In the genomic region with DNA sequence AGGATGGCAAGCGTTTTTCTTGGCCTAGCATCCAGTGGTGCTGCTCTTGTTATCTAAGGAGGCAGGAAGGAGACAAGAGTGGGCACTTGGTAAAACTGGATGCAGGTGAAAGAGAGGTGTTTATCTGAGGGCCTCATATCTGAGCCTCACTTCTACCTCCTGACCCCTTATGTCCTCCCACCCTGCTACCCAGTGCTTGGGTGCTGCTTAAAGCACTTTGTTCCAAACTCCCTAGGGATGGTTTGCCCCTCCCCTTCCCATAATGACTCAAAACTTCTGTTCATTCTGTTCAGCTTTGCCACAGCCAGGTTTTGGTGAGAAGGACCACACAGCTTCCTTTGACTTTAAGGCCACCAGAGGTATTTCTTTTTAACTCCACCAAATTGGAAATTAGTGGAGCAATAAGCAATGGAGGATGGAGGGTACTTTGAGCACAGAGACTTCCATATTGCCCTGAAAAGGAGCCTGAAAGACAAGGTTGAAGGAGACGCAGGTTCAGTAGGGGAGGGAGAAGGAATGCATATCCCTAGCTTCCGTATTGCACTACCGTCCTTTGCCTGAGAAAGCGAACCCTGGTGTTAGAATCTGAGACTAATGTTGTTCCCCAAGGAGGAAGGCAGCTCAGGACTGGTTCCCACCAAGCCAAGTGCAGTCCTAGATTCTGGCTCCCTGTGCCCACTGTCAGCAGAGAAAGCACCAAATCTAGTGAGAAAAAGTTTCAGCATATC, we compare ENCODE assay signal across 20 cellular contexts. TPM values are rescaled to one million over a fixed set of nuclear protein-coding genes. Genes with fewer than 3 reads are reported as not detected.
DNase-seq lines count a peak whose midpoint lies in the region; ATAC-seq and TF ChIP-seq lines count a peak whose summit lies in the region.
"Had no signal": no experiment of that assay in that cellular context is flagged by ENCODE, and none has a peak within 500 bp of the region (broad histone marks: within the 10 kb centered on the region; RNA-seq: fewer than 3 reads in every experiment).

No MANE protein-coding gene starts in this region.

- H3K27ac Mint-ChIP-seq in activated T-helper 2 cell treated with anti-CD3 and anti-CD28 coated beads, Interferon-gamma antibody, Interleukin-2, Interleukin-4, amounts not matched to agents 10 μg/mL and 5 μg/mL and 100 μg/mL, durations not matched to agents 14 hours and 24 hours and 36 hours: peak overlapping the region; percentile 58
- H3K27ac Mint-ChIP-seq in neural progenitor cell: no peak overlapping the region

- peaks cover 0 to 13% of the 10 kb centered on the region in 2 experiments; a peak in 1 of 4 replicates for H3K4me1 ChIP-seq in SK-N-SH (ENCODE audit: control insufficient read depth in 1 of 2, insufficient read depth in 2 of 2, low read depth in 1 of 2, low read length in 1 of 2)
- peaks cover 11% of the 10 kb centered on the region for H3K4me1 ChIP-seq in neural progenitor cell
- H3K4me1 ChIP-seq: Caco-2 had no signal

- H3K9ac ChIP-seq in SK-N-SH: no peak overlapping the region
- no peak overlapping the region for H3K9ac ChIP-seq in neural progenitor cell

- H3K27ac ChIP-seq in SK-N-SH (ENCODE audit: low read depth in 2 of 2, low read length in 1 of 2): no peak overlapping the region
- no peak overlapping the region for H3K27ac ChIP-seq in neural progenitor cell
- H3K27ac ChIP-seq: 22Rv1, adrenal gland had no signal

- TF ChIP-seq RAD21 in SK-N-SH (IDR thresholded peaks at IDR 0.05; ENCODE audit: low read length): no peak

- ATAC-seq in SK-N-SH treated with all-trans-retinoic acid at 6 μM for 48 hours (no peak), GM21390 (IDR thresholded peaks at IDR 0.05; ENCODE audit: unreplicated experiment) (peak; percentile 0), GM21381 (IDR thresholded peaks at IDR 0.05; ENCODE audit: unreplicated experiment) (no peak)

- no peak for TF ChIP-seq CTCF in SK-N-SH (IDR thresholded peaks at IDR 0.05)
- no peak for TF ChIP-seq CTCF in neural progenitor cell (IDR thresholded peaks at IDR 0.05)

- H3K9me3 Mint-ChIP-seq in activated T-helper 2 cell treated with anti-CD3 and anti-CD28 coated beads, Interferon-gamma antibody, Interleukin-2, Interleukin-4, amounts not matched to agents 10 μg/mL and 5 μg/mL and 100 μg/mL, durations not matched to agents 14 hours and 24 hours and 36 hours: no peaks in the 10 kb centered on the region
- H3K9me3 Mint-ChIP-seq in neural progenitor cell: no peaks in the 10 kb centered on the region

- H3K9me3 ChIP-seq in SK-N-SH: no peaks in the 10 kb centered on the region
- no peaks in the 10 kb centered on the region for H3K9me3 ChIP-seq in neural progenitor cell (ENCODE audit: low read depth)
- H3K9me3 ChIP-seq: adrenal gland, Caco-2 had no signal

- H3K36me3 Mint-ChIP-seq in activated T-helper 2 cell treated with anti-CD3 and anti-CD28 coated beads, Interferon-gamma antibody, Interleukin-2, Interleukin-4, amounts not matched to agents 10 μg/mL and 5 μg/mL and 100 μg/mL, durations not matched to agents 14 hours and 24 hours and 36 hours (ENCODE audit: low read depth): peaks cover 18% of the 10 kb centered on the region
- no peaks in the 10 kb centered on the region for H3K36me3 Mint-ChIP-seq in neural progenitor cell

- H2AFZ ChIP-seq in SK-N-SH (ENCODE audit: low read depth) (0 out of 2 replicates have a peak overlapping the region, but pooled peaks have one; percentile 21), neural progenitor cell (replicated peaks) (peak overlapping the region; percentile 55)

- peaks cover 6% of the 10 kb centered on the region for H3F3A ChIP-seq in SK-N-SH (replicated peaks; ENCODE audit: insufficient read depth)
- no peaks in the 10 kb centered on the region for H3F3A ChIP-seq in neural progenitor cell (ENCODE audit: low read depth)

- H3K27me3 Mint-ChIP-seq in activated T-helper 2 cell treated with anti-CD3 and anti-CD28 coated beads, Interferon-gamma antibody, Interleukin-2, Interleukin-4, amounts not matched to agents 10 μg/mL and 5 μg/mL and 100 μg/mL, durations not matched to agents 14 hours and 24 hours and 36 hours (ENCODE audit: low read depth): peaks cover 3% of the 10 kb centered on the region
- peaks cover 2% of the 10 kb centered on the region for H3K27me3 Mint-ChIP-seq in neural progenitor cell (ENCODE audit: insufficient read depth, low read depth)

- H3K4me3 Mint-ChIP-seq in activated T-helper 2 cell treated with anti-CD3 and anti-CD28 coated beads, Interferon-gamma antibody, Interleukin-2, Interleukin-4, amounts not matched to agents 10 μg/mL and 5 μg/mL and 100 μg/mL, durations not matched to agents 14 hours and 24 hours and 36 hours (ENCODE audit: low read depth): no peak overlapping the region
- H3K4me3 Mint-ChIP-seq in neural progenitor cell: no peak overlapping the region

- no peak overlapping the region for H3K4me2 ChIP-seq in SK-N-SH
- H3K4me2 ChIP-seq in neural progenitor cell: no peak overlapping the region

- intact Hi-C loops in activated T-helper 2 cell treated with anti-CD3 and anti-CD28 coated beads, Interferon-gamma antibody, Interleukin-2, Interleukin-4, amounts not matched to agents 10 μg/mL and 5 μg/mL and 100 μg/mL, durations not matched to agents 14 hours and 24 hours and 36 hours (cut with micrococcal nuclease): no loop called here

- CTCF ChIA-PET in SK-N-SH (lab: Yijun Ruan, JAX): interaction anchor here (1.7 kb wide), 1 partner anchor 93 kb away, joined by 7 read pairs; the partner anchor contains the start of gene TCTN3

- POLR2A ChIA-PET in SK-N-SH (lab: Yijun Ruan, JAX): no interaction called here

- no peak overlapping the region for H3K4me3 ChIP-seq in SK-N-SH (ENCODE audit: low read depth in 2 of 2, low read length in 1 of 2)
- H3K4me3 ChIP-seq in neural progenitor cell: no peak overlapping the region
- H3K4me3 ChIP-seq: adrenal gland had no signal

- H3K4me1 Mint-ChIP-seq in activated T-helper 2 cell treated with anti-CD3 and anti-CD28 coated beads, Interferon-gamma antibody, Interleukin-2, Interleukin-4, amounts not matched to agents 10 μg/mL and 5 μg/mL and 100 μg/mL, durations not matched to agents 14 hours and 24 hours and 36 hours (ENCODE audit: low read depth): peaks cover 64% of the 10 kb centered on the region
- H3K4me1 Mint-ChIP-seq in neural progenitor cell: peaks cover 7% of the 10 kb centered on the region

- H3K9me2 ChIP-seq in SK-N-SH: no peaks in the 10 kb centered on the region

- no peak for TF ChIP-seq EP300 in SK-N-SH (IDR thresholded peaks at IDR 0.05; ENCODE audit: borderline replicate concordance in 1 of 2, low read depth in 1 of 2, low read length in 1 of 2)

- WGBS in SK-N-SH (ENCODE audit: low lambda C conversion rate): 40% methylated on average over 5 of the region's 5 CpGs

- DNase-seq in SK-N-SH: no peak
- DNase-seq in activated T-helper 2 cell treated with anti-CD3 and anti-CD28 coated beads, Interferon-gamma antibody, Interleukin-2, Interleukin-4, amounts not matched to agents 10 μg/mL and 5 μg/mL and 100 μg/mL, durations not matched to agents 14 hours and 24 hours and 36 hours (ENCODE audit: low spot score): no peak
- peak; percentile 12 for DNase-seq in neural progenitor cell (ENCODE audit: low spot score)
- DNase-seq in medulla oblongata (ENCODE audit: extremely low spot score): no peak
- DNase-seq in NCI-H748 treated with DMSO at 0.1 percent for 48 hours (lab: John Stamatoyannopoulos, UW): no peak
- DNase-seq: activated CD8-positive, alpha-beta memory T cell treated with anti-CD3 and anti-CD28 coated beads, Interleukin-2, amount 50 U/mL, for 48 hours; activated gamma-delta T cell; adrenal gland; Caco-2; NCI-H1092 treated with DMSO at 0.1 percent for 48 hours; NCI-H2081; NCI-H446 treated with DMSO at 0.1 percent for 48 hours; retina; RPMI8226; substantia nigra had no signal

- no peaks in the 10 kb centered on the region for H3K27me3 ChIP-seq in SK-N-SH (ENCODE audit: insufficient read depth)
- H3K27me3 ChIP-seq in neural progenitor cell: no peaks in the 10 kb centered on the region
- H3K27me3 ChIP-seq: adrenal gland had no signal

- H3K79me2 ChIP-seq in SK-N-SH (ENCODE audit: insufficient read depth) (no peaks in the 10 kb centered on the region), neural progenitor cell (ENCODE audit: low read depth) (no peaks in the 10 kb centered on the region)

- no peaks in the 10 kb centered on the region for H3K36me3 ChIP-seq in SK-N-SH (replicated peaks in 1 of 2; ENCODE audit: control insufficient read depth in 1 of 2, insufficient read depth in 2 of 2, low read length in 1 of 2)
- H3K36me3 ChIP-seq in neural progenitor cell: no peaks in the 10 kb centered on the region
- H3K36me3 ChIP-seq: adrenal gland had no signal

- H4K20me1 ChIP-seq in SK-N-SH (ENCODE audit: insufficient read depth) (no peaks in the 10 kb centered on the region), neural progenitor cell (ENCODE audit: low read depth) (no peaks in the 10 kb centered on the region)

TF ChIP-seq in SK-N-SH, 30 proteins besides CTCF, POLR2A, EP300 and RAD21 (continues in another document):
- TF ChIP-seq FOSL2 (IDR thresholded peaks at IDR 0.05; ENCODE audit: borderline replicate concordance, low read depth) (no peak), MEF2A (IDR thresholded peaks at IDR 0.05; ENCODE audit: borderline replicate concordance, low read depth) (no peak), TCF12 (IDR thresholded peaks at IDR 0.05) (no peak), GABPA (IDR thresholded peaks at IDR 0.05; ENCODE audit: low read depth) (no peak)

TF ChIP-seq in SK-N-SH treated with all-trans-retinoic acid at 6 μM for 48 hours, 23 proteins besides CTCF, POLR2A, EP300 and RAD21:
- TF ChIP-seq ZFP3 (CRISPR knock-in tag; IDR thresholded peaks at IDR 0.05): no peak

RNA-seq across cellular contexts. Expression of gene ENTPD1, which starts 30.1 kb away (rescaled TPM):
- polyA plus RNA-seq in SK-N-SH (2012; rRNA removed): 0.02 TPM in 2 replicates
- polyA plus RNA-seq in SK-N-SH (2012; cell fraction: cytosol; rRNA removed): 0.01 and 0.03 TPM in 2 replicates
- 0.05 TPM in 2 replicates for polyA plus RNA-seq in SK-N-SH (2012; cell fraction: nucleus; rRNA removed)
- total RNA-seq in activated T-helper 2 cell treated with anti-CD3 and anti-CD28 coated beads, Interferon-gamma antibody, Interleukin-2, Interleukin-4, amounts not matched to agents 10 μg/mL and 5 μg/mL and 100 μg/mL, durations not matched to agents 14 hours and 24 hours and 36 hours: 37.1 and 37.5 TPM in 2 replicates
- 0.46 and 1.6 TPM in 2 replicates for total RNA-seq in neural progenitor cell (ENCODE audit: low replicate concordance)
- total RNA-seq: bronchial epithelial cell had no signal

Comparison
In these comparisons a context has a peak if more than half of its experiments do, and no peak if none do; other contexts are left out.
1. RNA of gene ENTPD1, which starts 30.1 kb away (total RNA-seq): 37.1 to 37.5 TPM in activated T-helper 2 cell treated with anti-CD3 and anti-CD28 coated beads, Interferon-gamma antibody, Interleukin-2, Interleukin-4, amounts not matched to agents 10 μg/mL and 5 μg/mL and 100 μg/mL, durations not matched to agents 14 hours and 24 hours and 36 hours; 0.46 to 1.6 TPM in neural progenitor cell; every median in the first group is over 10 times any median in the second.